ENCODE assay signal across 30 cellular contexts in genomic region chr15:77575203-77575934, GRCh38. TPM values are rescaled to one million over a fixed set of nuclear protein-coding genes. Genes with fewer than 3 reads are reported as not detected.
"Had no signal": no experiment of that assay in that cellular context is flagged by ENCODE, and none has a peak within 500 bp of the region (broad histone marks: within the 10 kb centered on the region; RNA-seq: fewer than 3 reads in every experiment).

No MANE protein-coding gene starts in this region.

- H3K27ac ChIP-seq: adrenal gland, KMS-11, SK-N-MC had no signal

- H3K27me3 ChIP-seq: adrenal gland had no signal

- H3K4me3 ChIP-seq: adrenal gland, SK-N-MC had no signal

- H3K9me3 Mint-ChIP-seq: activated B cell treated with CpG ODN at 0.5 μM for 24 hours; activated CD4-positive, alpha-beta T cell treated with anti-CD3 and anti-CD28 coated beads, Interleukin-2, amount 10 ng/mL, durations not matched to agents 24 days and 14 days; activated naive CD4-positive, alpha-beta T cell treated with anti-CD3 and anti-CD28 coated beads, Interleukin-2, amount 10 ng/mL, durations not matched to agents 7 days and 5 days; activated naive CD8-positive, alpha-beta T cell treated with anti-CD3 and anti-CD28 coated beads, Interleukin-2, amount 10 ng/mL, durations not matched to agents 7 days and 5 days; activated T-helper 17 cell treated with anti-CD3 and anti-CD28 coated beads, Interleukin-2, amount 50 U/mL, for 72 hours; T-cell had no signal

- H3K36me3 ChIP-seq: adrenal gland had no signal

- H3K27me3 Mint-ChIP-seq: activated CD4-positive, alpha-beta T cell treated with anti-CD3 and anti-CD28 coated beads, Interleukin-2, amount 10 ng/mL, durations not matched to agents 24 days and 14 days; activated naive CD4-positive, alpha-beta T cell treated with anti-CD3 and anti-CD28 coated beads, Interleukin-2, amount 10 ng/mL, durations not matched to agents 7 days and 5 days had no signal

- H3K4me1 ChIP-seq: adrenal gland had no signal

- H3K9ac ChIP-seq: KMS-11 had no signal

- H3K4me1 Mint-ChIP-seq: activated B cell treated with CpG ODN at 0.5 μM for 24 hours; activated CD4-positive, alpha-beta T cell treated with anti-CD3 and anti-CD28 coated beads, Interleukin-2, amount 10 ng/mL, durations not matched to agents 24 days and 14 days; activated naive CD4-positive, alpha-beta T cell treated with anti-CD3 and anti-CD28 coated beads, Interleukin-2, amount 10 ng/mL, durations not matched to agents 7 days and 5 days; activated naive CD8-positive, alpha-beta T cell treated with anti-CD3 and anti-CD28 coated beads, Interleukin-2, amount 10 ng/mL, durations not matched to agents 7 days and 5 days; activated T-helper 17 cell treated with anti-CD3 and anti-CD28 coated beads, Interleukin-2, amount 50 U/mL, for 72 hours; T-cell had no signal

- H3K4me3 Mint-ChIP-seq: activated B cell treated with CpG ODN at 0.5 μM for 24 hours; activated CD4-positive, alpha-beta T cell treated with anti-CD3 and anti-CD28 coated beads, Interleukin-2, amount 10 ng/mL, durations not matched to agents 24 days and 14 days; activated naive CD4-positive, alpha-beta T cell treated with anti-CD3 and anti-CD28 coated beads, Interleukin-2, amount 10 ng/mL, durations not matched to agents 7 days and 5 days; activated naive CD8-positive, alpha-beta T cell treated with anti-CD3 and anti-CD28 coated beads, Interleukin-2, amount 10 ng/mL, durations not matched to agents 7 days and 5 days; activated T-helper 17 cell treated with anti-CD3 and anti-CD28 coated beads, Interleukin-2, amount 50 U/mL, for 72 hours; T-cell had no signal

- H3K27ac Mint-ChIP-seq: activated B cell treated with CpG ODN at 0.5 μM for 24 hours; activated CD4-positive, alpha-beta T cell treated with anti-CD3 and anti-CD28 coated beads, Interleukin-2, amount 10 ng/mL, durations not matched to agents 24 days and 14 days; activated naive CD4-positive, alpha-beta T cell treated with anti-CD3 and anti-CD28 coated beads, Interleukin-2, amount 10 ng/mL, durations not matched to agents 7 days and 5 days; activated naive CD8-positive, alpha-beta T cell treated with anti-CD3 and anti-CD28 coated beads, Interleukin-2, amount 10 ng/mL, durations not matched to agents 7 days and 5 days; activated T-helper 17 cell treated with anti-CD3 and anti-CD28 coated beads, Interleukin-2, amount 50 U/mL, for 72 hours; T-cell had no signal

- H3K9me3 ChIP-seq: adrenal gland had no signal

- H3K36me3 Mint-ChIP-seq: activated naive CD4-positive, alpha-beta T cell treated with anti-CD3 and anti-CD28 coated beads, Interleukin-2, amount 10 ng/mL, durations not matched to agents 7 days and 5 days; activated naive CD8-positive, alpha-beta T cell treated with anti-CD3 and anti-CD28 coated beads, Interleukin-2, amount 10 ng/mL, durations not matched to agents 7 days and 5 days; T-cell had no signal

- DNase-seq: activated B cell treated with CpG ODN at 0.5 μM for 24 hours; activated CD4-positive, alpha-beta T cell treated with anti-CD3 and anti-CD28 coated beads for 1 hour; activated CD4-positive, alpha-beta T cell treated with anti-CD3 and anti-CD28 coated beads, Interleukin-2, amount 10 ng/mL, durations not matched to agents 24 days and 14 days; activated CD4-positive, alpha-beta T cell treated with anti-CD3 and anti-CD28 coated beads, Interleukin-2, amount 50 U/mL, for 48 hours; activated CD8-positive, alpha-beta memory T cell treated with anti-CD3 and anti-CD28 coated beads for 24 hours; activated gamma-delta T cell; activated naive CD4-positive, alpha-beta T cell treated with anti-CD3 and anti-CD28 coated beads, Interleukin-2, amount 10 ng/mL, durations not matched to agents 7 days and 5 days; activated naive CD8-positive, alpha-beta T cell treated with anti-CD3 and anti-CD28 coated beads, Interleukin-2, amount 10 ng/mL, durations not matched to agents 7 days and 5 days; activated T-cell treated with anti-CD3 and anti-CD28 coated beads, Interleukin-2, amount 50 U/mL, for 48 hours; adrenal gland; anterior cingulate cortex; cerebellar nuclear complex; MV-4-11; NCI-H1092 treated with DMSO at 0.1 percent for 48 hours; NCI-H1930; NCI-H2107; NCI-H2171 treated with DMSO at 0.1 percent for 48 hours; NCI-H345; NCI-H510A; NCI-H526 treated with DMSO at 0.1 percent for 48 hours; PC-3; T-cell; T-helper 2 cell; T1000 had no signal

- H3K4me2 ChIP-seq: KMS-11 had no signal

- FAIRE-seq: RCC 7860, TTC549 had no signal

RNA-seq across cellular contexts. Expression of gene LINGO1, which starts 57.3 kb away (rescaled TPM):
- total RNA-seq: activated B cell treated with CpG ODN at 0.5 μM for 24 hours; activated CD4-positive, alpha-beta T cell treated with anti-CD3 and anti-CD28 coated beads, Interleukin-2, amount 10 ng/mL, durations not matched to agents 24 days and 14 days; activated naive CD8-positive, alpha-beta T cell treated with anti-CD3 and anti-CD28 coated beads, Interleukin-2, amount 10 ng/mL, durations not matched to agents 7 days and 5 days; activated T-helper 17 cell treated with anti-CD3 and anti-CD28 coated beads, Interleukin-2, amount 50 U/mL, for 72 hours; MCF 10A; PC-3 had no signal
